Comparison of ENCODE assay signal across 1 cellular context in genomic region chr12:14921218-14921617, GRCh38.
TF ChIP-seq lines count a peak whose summit lies in the region.

No MANE protein-coding gene starts in this region.

TF ChIP-seq in SK-N-SH, 30 proteins besides CTCF, POLR2A, EP300 and RAD21 (continued from another document):
- TF ChIP-seq USF2 (IDR thresholded peaks at IDR 0.05; ENCODE audit: borderline replicate concordance, low read depth, low read length) (no peak), TAF1 (IDR thresholded peaks at IDR 0.05; ENCODE audit: borderline replicate concordance, low read depth, low read length) (no peak), FOXJ3 (CRISPR knock-in tag; IDR thresholded peaks at IDR 0.05) (no peak), ELF1 (IDR thresholded peaks at IDR 0.05) (no peak), NRF1 (IDR thresholded peaks at IDR 0.05; ENCODE audit: low read depth, low read length) (no peak)
